ENCODE assay signal across 1 cellular context in the genomic region with DNA sequence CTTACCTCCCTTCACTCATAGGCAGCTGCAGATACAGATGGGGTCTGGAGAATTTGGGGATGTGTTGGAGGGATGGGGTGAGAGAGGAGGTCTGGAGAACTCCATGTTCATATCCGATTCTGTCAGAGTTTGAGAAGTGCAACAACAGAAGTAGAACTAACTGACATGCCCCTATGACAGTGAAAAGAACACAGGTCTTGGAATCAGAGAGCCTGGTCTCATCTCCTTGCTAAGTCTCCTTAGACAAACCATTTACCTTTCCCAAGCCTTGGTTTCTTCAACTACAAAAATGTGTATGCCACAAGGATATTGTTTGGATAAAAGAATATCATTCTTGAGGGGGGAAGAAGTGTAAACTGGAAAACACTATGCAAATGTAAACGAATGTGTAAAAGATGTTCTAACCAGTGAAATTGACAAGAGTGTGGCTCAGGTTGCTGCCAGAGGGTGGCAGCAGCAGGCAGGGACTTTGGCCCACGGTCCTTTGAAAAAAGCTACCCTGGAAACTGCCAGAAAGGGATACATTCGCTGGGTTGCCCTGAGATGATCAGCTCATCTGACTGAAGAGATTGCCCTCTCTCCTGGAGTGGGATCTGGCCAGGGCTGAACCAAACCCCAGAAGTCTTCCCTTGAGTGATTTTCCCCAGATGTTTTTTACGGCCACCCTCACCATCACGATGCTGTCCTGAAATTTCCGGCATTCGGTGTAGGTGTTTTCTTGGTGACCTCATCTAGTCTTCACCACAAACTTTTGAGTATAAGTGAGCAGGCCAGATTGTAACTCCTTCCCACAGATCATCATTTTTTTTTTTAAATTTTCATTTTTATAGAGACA.
TF ChIP-seq lines count a peak whose summit lies in the region.

No MANE protein-coding gene starts in this region.

TF ChIP-seq in K562, 482 proteins besides CTCF, POLR2A, EP300 and RAD21 (continued from another document and continues in another):
- TF ChIP-seq, protein P1, sequence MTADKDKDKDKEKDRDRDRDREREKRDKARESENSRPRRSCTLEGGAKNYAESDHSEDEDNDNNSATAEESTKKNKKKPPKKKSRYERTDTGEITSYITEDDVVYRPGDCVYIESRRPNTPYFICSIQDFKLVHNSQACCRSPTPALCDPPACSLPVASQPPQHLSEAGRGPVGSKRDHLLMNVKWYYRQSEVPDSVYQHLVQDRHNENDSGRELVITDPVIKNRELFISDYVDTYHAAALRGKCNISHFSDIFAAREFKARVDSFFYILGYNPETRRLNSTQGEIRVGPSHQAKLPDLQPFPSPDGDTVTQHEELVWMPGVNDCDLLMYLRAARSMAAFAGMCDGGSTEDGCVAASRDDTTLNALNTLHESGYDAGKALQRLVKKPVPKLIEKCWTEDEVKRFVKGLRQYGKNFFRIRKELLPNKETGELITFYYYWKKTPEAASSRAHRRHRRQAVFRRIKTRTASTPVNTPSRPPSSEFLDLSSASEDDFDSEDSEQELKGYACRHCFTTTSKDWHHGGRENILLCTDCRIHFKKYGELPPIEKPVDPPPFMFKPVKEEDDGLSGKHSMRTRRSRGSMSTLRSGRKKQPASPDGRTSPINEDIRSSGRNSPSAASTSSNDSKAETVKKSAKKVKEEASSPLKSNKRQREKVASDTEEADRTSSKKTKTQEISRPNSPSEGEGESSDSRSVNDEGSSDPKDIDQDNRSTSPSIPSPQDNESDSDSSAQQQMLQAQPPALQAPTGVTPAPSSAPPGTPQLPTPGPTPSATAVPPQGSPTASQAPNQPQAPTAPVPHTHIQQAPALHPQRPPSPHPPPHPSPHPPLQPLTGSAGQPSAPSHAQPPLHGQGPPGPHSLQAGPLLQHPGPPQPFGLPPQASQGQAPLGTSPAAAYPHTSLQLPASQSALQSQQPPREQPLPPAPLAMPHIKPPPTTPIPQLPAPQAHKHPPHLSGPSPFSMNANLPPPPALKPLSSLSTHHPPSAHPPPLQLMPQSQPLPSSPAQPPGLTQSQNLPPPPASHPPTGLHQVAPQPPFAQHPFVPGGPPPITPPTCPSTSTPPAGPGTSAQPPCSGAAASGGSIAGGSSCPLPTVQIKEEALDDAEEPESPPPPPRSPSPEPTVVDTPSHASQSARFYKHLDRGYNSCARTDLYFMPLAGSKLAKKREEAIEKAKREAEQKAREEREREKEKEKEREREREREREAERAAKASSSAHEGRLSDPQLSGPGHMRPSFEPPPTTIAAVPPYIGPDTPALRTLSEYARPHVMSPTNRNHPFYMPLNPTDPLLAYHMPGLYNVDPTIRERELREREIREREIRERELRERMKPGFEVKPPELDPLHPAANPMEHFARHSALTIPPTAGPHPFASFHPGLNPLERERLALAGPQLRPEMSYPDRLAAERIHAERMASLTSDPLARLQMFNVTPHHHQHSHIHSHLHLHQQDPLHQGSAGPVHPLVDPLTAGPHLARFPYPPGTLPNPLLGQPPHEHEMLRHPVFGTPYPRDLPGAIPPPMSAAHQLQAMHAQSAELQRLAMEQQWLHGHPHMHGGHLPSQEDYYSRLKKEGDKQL (CRISPR knock-in tag; IDR thresholded peaks at IDR 0.05; ENCODE audit: borderline replicate concordance), result no peak
- TF ChIP-seq, protein P2, sequence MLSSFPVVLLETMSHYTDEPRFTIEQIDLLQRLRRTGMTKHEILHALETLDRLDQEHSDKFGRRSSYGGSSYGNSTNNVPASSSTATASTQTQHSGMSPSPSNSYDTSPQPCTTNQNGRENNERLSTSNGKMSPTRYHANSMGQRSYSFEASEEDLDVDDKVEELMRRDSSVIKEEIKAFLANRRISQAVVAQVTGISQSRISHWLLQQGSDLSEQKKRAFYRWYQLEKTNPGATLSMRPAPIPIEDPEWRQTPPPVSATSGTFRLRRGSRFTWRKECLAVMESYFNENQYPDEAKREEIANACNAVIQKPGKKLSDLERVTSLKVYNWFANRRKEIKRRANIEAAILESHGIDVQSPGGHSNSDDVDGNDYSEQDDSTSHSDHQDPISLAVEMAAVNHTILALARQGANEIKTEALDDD (IDR thresholded peaks at IDR 0.05), result 0 out of 2 replicates have a peak, but pooled peaks have one; percentile 21
- TF ChIP-seq, protein P3, sequence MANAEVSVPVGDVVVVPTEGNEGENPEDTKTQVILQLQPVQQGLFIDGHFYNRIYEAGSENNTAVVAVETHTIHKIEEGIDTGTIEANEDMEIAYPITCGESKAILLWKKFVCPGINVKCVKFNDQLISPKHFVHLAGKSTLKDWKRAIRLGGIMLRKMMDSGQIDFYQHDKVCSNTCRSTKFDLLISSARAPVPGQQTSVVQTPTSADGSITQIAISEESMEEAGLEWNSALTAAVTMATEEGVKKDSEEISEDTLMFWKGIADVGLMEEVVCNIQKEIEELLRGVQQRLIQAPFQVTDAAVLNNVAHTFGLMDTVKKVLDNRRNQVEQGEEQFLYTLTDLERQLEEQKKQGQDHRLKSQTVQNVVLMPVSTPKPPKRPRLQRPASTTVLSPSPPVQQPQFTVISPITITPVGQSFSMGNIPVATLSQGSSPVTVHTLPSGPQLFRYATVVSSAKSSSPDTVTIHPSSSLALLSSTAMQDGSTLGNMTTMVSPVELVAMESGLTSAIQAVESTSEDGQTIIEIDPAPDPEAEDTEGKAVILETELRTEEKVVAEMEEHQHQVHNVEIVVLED (CRISPR knock-in tag; IDR thresholded peaks at IDR 0.05), result no peak
- TF ChIP-seq ZNF408 (CRISPR knock-in tag; IDR thresholded peaks at IDR 0.05; ENCODE audit: low read depth) (no peak), XRCC4 (IDR thresholded peaks at IDR 0.05; ENCODE audit: extremely low read depth, insufficient read depth, insufficient read length) (no peak), ZKSCAN8 (CRISPR knock-in tag; IDR thresholded peaks at IDR 0.05) (no peak), SP1 (CRISPR knock-in tag; IDR thresholded peaks at IDR 0.05) (0 out of 2 replicates have a peak, but pooled peaks have one; percentile 36), EHMT2 (IDR thresholded peaks at IDR 0.05) (no peak), NBN (IDR thresholded peaks at IDR 0.05; ENCODE audit: low read depth) (no peak), DDX20 (tag; IDR thresholded peaks at IDR 0.05; ENCODE audit: low read depth) (no peak), MAFK (IDR thresholded peaks at IDR 0.05; ENCODE audit: low read length) (no peak), NFIC (IDR thresholded peaks at IDR 0.05) (no peak), ZNF217 (CRISPR knock-in tag; IDR thresholded peaks at IDR 0.05) (no peak), KDM5B (IDR thresholded peaks at IDR 0.05; ENCODE audit: insufficient replicate concordance, low read depth, low read length) (no peak), ZFPM2 (CRISPR knock-in tag; IDR thresholded peaks at IDR 0.05) (no peak), BCOR (IDR thresholded peaks at IDR 0.05) (no peak), ZNF766 (CRISPR knock-in tag; conservative IDR thresholded peaks at IDR 0.05) (no peak), HDAC6 (IDR thresholded peaks at IDR 0.05; ENCODE audit: low read depth, low read length) (no peak), HOXB6 (CRISPR knock-in tag; IDR thresholded peaks at IDR 0.05; ENCODE audit: borderline replicate concordance) (no peak), ZNF76 (CRISPR knock-in tag; IDR thresholded peaks at IDR 0.05; ENCODE audit: borderline replicate concordance) (no peak), TGIF2 (CRISPR knock-in tag; IDR thresholded peaks at IDR 0.05) (no peak), SMAD2 (IDR thresholded peaks at IDR 0.05; ENCODE audit: low read depth, low read length) (no peak), ZNF175 (CRISPR knock-in tag; IDR thresholded peaks at IDR 0.05; ENCODE audit: low read depth) (no peak), CHD2 (IDR thresholded peaks at IDR 0.05; ENCODE audit: low read depth, low read length) (no peak), ELF1 (tag; IDR thresholded peaks at IDR 0.05) (no peak), POLR2AphosphoS5 (IDR thresholded peaks at IDR 0.05; ENCODE audit: control insufficient read depth, insufficient read depth, low read depth, low read length) (no peak), SMARCA5 (IDR thresholded peaks at IDR 0.05) (no peak), NR1H2 (CRISPR knock-in tag; IDR thresholded peaks at IDR 0.05) (no peak), SRSF9 (IDR thresholded peaks at IDR 0.05; ENCODE audit: borderline replicate concordance, low read depth, low read length) (no peak), CCAR2 (IDR thresholded peaks at IDR 0.05; ENCODE audit: low read depth, low read length) (no peak), SRF (CRISPR knock-in tag; IDR thresholded peaks at IDR 0.05) (no peak), SOX6 (IDR thresholded peaks at IDR 0.05) (no peak), NR2C2 (CRISPR knock-in tag; IDR thresholded peaks at IDR 0.05) (no peak), NR2C2 (tag; IDR thresholded peaks at IDR 0.05) (no peak), MTA2 (IDR thresholded peaks at IDR 0.05; ENCODE audit: low read depth) (no peak), SUPT5H (IDR thresholded peaks at IDR 0.05) (no peak), PPARD (CRISPR knock-in tag; IDR thresholded peaks at IDR 0.05) (no peak), KAT2B (IDR thresholded peaks at IDR 0.05; ENCODE audit: low read depth, low read length) (no peak), SMAD1 (IDR thresholded peaks at IDR 0.05; ENCODE audit: low read depth, low read length, partially characterized antibody) (no peak), CEBPB (tag; IDR thresholded peaks at IDR 0.05) (no peak), ZNF253 (CRISPR knock-in tag; conservative IDR thresholded peaks at IDR 0.05) (no peak)
- TF ChIP-seq, protein P4, sequence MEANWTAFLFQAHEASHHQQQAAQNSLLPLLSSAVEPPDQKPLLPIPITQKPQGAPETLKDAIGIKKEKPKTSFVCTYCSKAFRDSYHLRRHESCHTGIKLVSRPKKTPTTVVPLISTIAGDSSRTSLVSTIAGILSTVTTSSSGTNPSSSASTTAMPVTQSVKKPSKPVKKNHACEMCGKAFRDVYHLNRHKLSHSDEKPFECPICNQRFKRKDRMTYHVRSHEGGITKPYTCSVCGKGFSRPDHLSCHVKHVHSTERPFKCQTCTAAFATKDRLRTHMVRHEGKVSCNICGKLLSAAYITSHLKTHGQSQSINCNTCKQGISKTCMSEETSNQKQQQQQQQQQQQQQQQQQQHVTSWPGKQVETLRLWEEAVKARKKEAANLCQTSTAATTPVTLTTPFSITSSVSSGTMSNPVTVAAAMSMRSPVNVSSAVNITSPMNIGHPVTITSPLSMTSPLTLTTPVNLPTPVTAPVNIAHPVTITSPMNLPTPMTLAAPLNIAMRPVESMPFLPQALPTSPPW (CRISPR knock-in tag; IDR thresholded peaks at IDR 0.05), result 0 out of 2 replicates have a peak, but pooled peaks have one; percentile 14
- TF ChIP-seq, protein P5, sequence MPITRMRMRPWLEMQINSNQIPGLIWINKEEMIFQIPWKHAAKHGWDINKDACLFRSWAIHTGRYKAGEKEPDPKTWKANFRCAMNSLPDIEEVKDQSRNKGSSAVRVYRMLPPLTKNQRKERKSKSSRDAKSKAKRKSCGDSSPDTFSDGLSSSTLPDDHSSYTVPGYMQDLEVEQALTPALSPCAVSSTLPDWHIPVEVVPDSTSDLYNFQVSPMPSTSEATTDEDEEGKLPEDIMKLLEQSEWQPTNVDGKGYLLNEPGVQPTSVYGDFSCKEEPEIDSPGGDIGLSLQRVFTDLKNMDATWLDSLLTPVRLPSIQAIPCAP (CRISPR knock-in tag; IDR thresholded peaks at IDR 0.05; ENCODE audit: borderline replicate concordance), result no peak
- TF ChIP-seq, protein P6, sequence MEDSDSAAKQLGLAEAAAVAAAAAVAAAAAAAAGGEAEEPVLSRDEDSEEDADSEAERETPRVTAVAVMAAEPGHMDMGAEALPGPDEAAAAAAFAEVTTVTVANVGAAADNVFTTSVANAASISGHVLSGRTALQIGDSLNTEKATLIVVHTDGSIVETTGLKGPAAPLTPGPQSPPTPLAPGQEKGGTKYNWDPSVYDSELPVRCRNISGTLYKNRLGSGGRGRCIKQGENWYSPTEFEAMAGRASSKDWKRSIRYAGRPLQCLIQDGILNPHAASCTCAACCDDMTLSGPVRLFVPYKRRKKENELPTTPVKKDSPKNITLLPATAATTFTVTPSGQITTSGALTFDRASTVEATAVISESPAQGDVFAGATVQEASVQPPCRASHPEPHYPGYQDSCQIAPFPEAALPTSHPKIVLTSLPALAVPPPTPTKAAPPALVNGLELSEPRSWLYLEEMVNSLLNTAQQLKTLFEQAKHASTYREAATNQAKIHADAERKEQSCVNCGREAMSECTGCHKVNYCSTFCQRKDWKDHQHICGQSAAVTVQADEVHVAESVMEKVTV (CRISPR knock-in tag; IDR thresholded peaks at IDR 0.05), result peak; percentile 98
- TF ChIP-seq, protein P7, sequence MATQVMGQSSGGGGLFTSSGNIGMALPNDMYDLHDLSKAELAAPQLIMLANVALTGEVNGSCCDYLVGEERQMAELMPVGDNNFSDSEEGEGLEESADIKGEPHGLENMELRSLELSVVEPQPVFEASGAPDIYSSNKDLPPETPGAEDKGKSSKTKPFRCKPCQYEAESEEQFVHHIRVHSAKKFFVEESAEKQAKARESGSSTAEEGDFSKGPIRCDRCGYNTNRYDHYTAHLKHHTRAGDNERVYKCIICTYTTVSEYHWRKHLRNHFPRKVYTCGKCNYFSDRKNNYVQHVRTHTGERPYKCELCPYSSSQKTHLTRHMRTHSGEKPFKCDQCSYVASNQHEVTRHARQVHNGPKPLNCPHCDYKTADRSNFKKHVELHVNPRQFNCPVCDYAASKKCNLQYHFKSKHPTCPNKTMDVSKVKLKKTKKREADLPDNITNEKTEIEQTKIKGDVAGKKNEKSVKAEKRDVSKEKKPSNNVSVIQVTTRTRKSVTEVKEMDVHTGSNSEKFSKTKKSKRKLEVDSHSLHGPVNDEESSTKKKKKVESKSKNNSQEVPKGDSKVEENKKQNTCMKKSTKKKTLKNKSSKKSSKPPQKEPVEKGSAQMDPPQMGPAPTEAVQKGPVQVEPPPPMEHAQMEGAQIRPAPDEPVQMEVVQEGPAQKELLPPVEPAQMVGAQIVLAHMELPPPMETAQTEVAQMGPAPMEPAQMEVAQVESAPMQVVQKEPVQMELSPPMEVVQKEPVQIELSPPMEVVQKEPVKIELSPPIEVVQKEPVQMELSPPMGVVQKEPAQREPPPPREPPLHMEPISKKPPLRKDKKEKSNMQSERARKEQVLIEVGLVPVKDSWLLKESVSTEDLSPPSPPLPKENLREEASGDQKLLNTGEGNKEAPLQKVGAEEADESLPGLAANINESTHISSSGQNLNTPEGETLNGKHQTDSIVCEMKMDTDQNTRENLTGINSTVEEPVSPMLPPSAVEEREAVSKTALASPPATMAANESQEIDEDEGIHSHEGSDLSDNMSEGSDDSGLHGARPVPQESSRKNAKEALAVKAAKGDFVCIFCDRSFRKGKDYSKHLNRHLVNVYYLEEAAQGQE (CRISPR knock-in tag; IDR thresholded peaks at IDR 0.05; ENCODE audit: low read depth), result no peak
- TF ChIP-seq, protein P8, sequence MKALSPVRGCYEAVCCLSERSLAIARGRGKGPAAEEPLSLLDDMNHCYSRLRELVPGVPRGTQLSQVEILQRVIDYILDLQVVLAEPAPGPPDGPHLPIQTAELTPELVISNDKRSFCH (CRISPR knock-in tag; IDR thresholded peaks at IDR 0.05), result no peak
- TF ChIP-seq, protein P8 (tag; IDR thresholded peaks at IDR 0.05), result 0 out of 2 replicates have a peak, but pooled peaks have one; percentile 51
